8 cellular contexts compared by ENCODE assay signal in the genomic region with DNA sequence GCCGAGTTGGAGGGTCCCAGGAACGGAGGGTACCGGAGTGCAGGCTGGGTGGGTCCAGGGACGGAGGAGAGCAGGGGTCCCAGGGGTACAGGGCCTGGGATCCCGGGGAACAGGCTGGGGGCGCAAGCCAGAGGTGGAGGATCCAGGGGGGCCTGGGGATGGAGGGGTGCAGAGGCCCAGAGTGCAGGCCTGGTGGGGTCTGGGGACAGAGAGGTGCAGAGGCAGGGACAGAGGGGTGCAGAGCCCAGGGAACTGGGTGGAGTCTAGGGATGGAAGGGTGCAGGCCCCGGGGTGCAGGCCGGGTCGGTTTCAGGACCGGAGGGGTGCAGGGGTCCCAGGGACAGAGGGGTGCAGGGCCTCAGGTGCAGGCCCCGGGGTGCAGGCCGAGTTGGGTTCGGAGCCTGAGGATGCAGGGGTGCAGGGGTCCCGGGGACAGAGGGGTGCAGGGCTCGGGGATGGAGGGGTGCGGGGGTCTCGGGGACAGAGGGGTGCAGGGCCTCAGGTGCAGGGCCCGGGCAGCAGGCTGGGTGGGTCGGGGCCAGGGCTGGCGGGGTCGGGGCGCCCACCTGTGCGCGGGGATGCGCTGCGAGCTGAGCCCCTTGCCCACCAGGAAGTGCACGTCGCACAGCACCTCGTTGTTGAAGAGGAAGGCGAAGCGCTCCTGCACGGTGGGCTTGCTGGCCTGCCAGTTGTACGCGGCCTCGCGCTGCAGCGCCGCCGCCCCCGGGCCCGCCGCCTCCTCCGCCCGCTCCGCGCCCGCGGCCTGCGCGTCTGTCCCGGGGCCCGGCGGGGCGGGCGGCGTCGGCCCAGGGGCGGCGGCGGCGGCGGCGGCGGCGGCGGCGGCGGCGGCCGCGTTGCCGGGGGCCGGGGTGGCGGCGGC. TPM values are rescaled to one million over a fixed set of nuclear protein-coding genes. Genes with fewer than 3 reads are reported as not detected.
DNase-seq lines count a peak whose midpoint lies in the region; ATAC-seq and TF ChIP-seq lines count a peak whose summit lies in the region.

No MANE protein-coding gene starts in this region.

- H3K36me3 ChIP-seq in osteoblast (ENCODE audit: insufficient read depth, low read length), result no peaks in the 10 kb centered on the region

- H3K4me1 Mint-ChIP-seq in activated CD4-positive, alpha-beta T cell treated with anti-CD3 and anti-CD28 coated beads, Interleukin-2, amount 10 ng/mL, durations not matched to agents 24 days and 14 days, result peaks cover 8% of the 10 kb centered on the region

- TF ChIP-seq POLR2A in GM18951 (IDR thresholded peaks at IDR 0.05; ENCODE audit: extremely low read depth, insufficient read depth, insufficient read length), result peak; percentile 4

- peaks cover 52% of the 10 kb centered on the region for H3K79me2 ChIP-seq in osteoblast (ENCODE audit: insufficient read depth, low read length)

- intact Hi-C loops in activated CD4-positive, alpha-beta T cell treated with anti-CD3 and anti-CD28 coated beads, Interleukin-2, amount 10 ng/mL, durations not matched to agents 24 days and 14 days (cut with micrococcal nuclease), result loop anchor here (5.0 to 10.0 kb wide), 2 partner anchors 90 to 137 kb away; a partner anchor contains a TSS

- DNase-seq in 8988T (peak; percentile 65), fibroblast of pulmonary artery (ENCODE audit: low read depth) (no peak), osteoblast (ENCODE audit: insufficient read length, low spot score, missing footprints) (peak; percentile 96), globus pallidus (ENCODE audit: low spot score) (no peak)
- peak; percentile 79 for DNase-seq in activated CD4-positive, alpha-beta T cell treated with anti-CD3 and anti-CD28 coated beads, Interleukin-2, amount 10 ng/mL, durations not matched to agents 24 days and 14 days

- H3K27me3 ChIP-seq in osteoblast (ENCODE audit: insufficient read depth, low read length), result no peaks in the 10 kb centered on the region

- peaks cover 6% of the 10 kb centered on the region for H3K36me3 Mint-ChIP-seq in activated CD4-positive, alpha-beta T cell treated with anti-CD3 and anti-CD28 coated beads, Interleukin-2, amount 10 ng/mL, durations not matched to agents 24 days and 14 days (ENCODE audit: low read depth)

- H4K20me1 ChIP-seq in osteoblast (ENCODE audit: insufficient read depth, low read length), result peaks cover 19% of the 10 kb centered on the region

- peak overlapping the region; percentile 58 for H3K4me3 ChIP-seq in fibroblast of pulmonary artery (replicated peaks; ENCODE audit: low read depth, low read length)
- peak overlapping the region; percentile 73 for H3K4me3 ChIP-seq in osteoblast (ENCODE audit: insufficient read depth, low read length)

- peaks cover 4% of the 10 kb centered on the region for H3K4me1 ChIP-seq in osteoblast (ENCODE audit: insufficient read depth, low read length)

- H3K27ac ChIP-seq in osteoblast (ENCODE audit: low read depth, low read length), result no peak overlapping the region

- in situ Hi-C loops in GM18951 (cut with MboI; ENCODE audit: low sequenced_read_pairs, unreplicated experiment), result no loop called here

- H3K27ac Mint-ChIP-seq in activated CD4-positive, alpha-beta T cell treated with anti-CD3 and anti-CD28 coated beads, Interleukin-2, amount 10 ng/mL, durations not matched to agents 24 days and 14 days, result peak overlapping the region; percentile 73

- no peaks in the 10 kb centered on the region for H3K27me3 Mint-ChIP-seq in activated CD4-positive, alpha-beta T cell treated with anti-CD3 and anti-CD28 coated beads, Interleukin-2, amount 10 ng/mL, durations not matched to agents 24 days and 14 days

- peak overlapping the region; percentile 84 for H3K4me2 ChIP-seq in osteoblast (ENCODE audit: insufficient read depth, low read length)

- H3K9me3 ChIP-seq in osteoblast (ENCODE audit: low read depth, low read length), result no peaks in the 10 kb centered on the region

- H3K4me3 Mint-ChIP-seq in activated CD4-positive, alpha-beta T cell treated with anti-CD3 and anti-CD28 coated beads, Interleukin-2, amount 10 ng/mL, durations not matched to agents 24 days and 14 days, result peak overlapping the region; percentile 72

- no peak overlapping the region for H2AFZ ChIP-seq in osteoblast (ENCODE audit: low read length)

- ATAC-seq in GM18861 (IDR thresholded peaks at IDR 0.05; ENCODE audit: unreplicated experiment), result no peak
- no peak for ATAC-seq in HG02938 (IDR thresholded peaks at IDR 0.05; ENCODE audit: unreplicated experiment)

- no peaks in the 10 kb centered on the region for H3K9me3 Mint-ChIP-seq in activated CD4-positive, alpha-beta T cell treated with anti-CD3 and anti-CD28 coated beads, Interleukin-2, amount 10 ng/mL, durations not matched to agents 24 days and 14 days

- TF ChIP-seq CTCF in fibroblast of pulmonary artery (IDR thresholded peaks at IDR 0.05; ENCODE audit: low read length, missing control alignments), result no peak
- TF ChIP-seq CTCF in osteoblast (IDR thresholded peaks at IDR 0.05; ENCODE audit: extremely low read depth, low read depth, low read length), result no peak

RNA-seq across cellular contexts. Expression of a gene that starts 0.5 kb away (rescaled TPM):
- 25.8 and 30.2 TPM in 2 replicates for total RNA-seq in activated CD4-positive, alpha-beta T cell treated with anti-CD3 and anti-CD28 coated beads, Interleukin-2, amount 10 ng/mL, durations not matched to agents 24 days and 14 days
- 57.5 and 57.8 TPM in 2 replicates for total RNA-seq in osteoblast

RNA-seq across cellular contexts. Expression of a gene that starts 36.1 kb away (rescaled TPM):
- total RNA-seq in activated CD4-positive, alpha-beta T cell treated with anti-CD3 and anti-CD28 coated beads, Interleukin-2, amount 10 ng/mL, durations not matched to agents 24 days and 14 days, result 159 and 169 TPM in 2 replicates
- 82.5 and 84.6 TPM in 2 replicates for total RNA-seq in osteoblast

Comparison
In these comparisons a context has a peak if more than half of its experiments do, and no peak if none do; other contexts are left out.
1. DNase-seq: peak in 8988T (single experiment), activated CD4-positive, alpha-beta T cell treated with anti-CD3 and anti-CD28 coated beads, Interleukin-2, amount 10 ng/mL, durations not matched to agents 24 days and 14 days (single experiment) and osteoblast (single experiment); none in fibroblast of pulmonary artery (single experiment) and globus pallidus (single experiment).